In the genomic region with DNA sequence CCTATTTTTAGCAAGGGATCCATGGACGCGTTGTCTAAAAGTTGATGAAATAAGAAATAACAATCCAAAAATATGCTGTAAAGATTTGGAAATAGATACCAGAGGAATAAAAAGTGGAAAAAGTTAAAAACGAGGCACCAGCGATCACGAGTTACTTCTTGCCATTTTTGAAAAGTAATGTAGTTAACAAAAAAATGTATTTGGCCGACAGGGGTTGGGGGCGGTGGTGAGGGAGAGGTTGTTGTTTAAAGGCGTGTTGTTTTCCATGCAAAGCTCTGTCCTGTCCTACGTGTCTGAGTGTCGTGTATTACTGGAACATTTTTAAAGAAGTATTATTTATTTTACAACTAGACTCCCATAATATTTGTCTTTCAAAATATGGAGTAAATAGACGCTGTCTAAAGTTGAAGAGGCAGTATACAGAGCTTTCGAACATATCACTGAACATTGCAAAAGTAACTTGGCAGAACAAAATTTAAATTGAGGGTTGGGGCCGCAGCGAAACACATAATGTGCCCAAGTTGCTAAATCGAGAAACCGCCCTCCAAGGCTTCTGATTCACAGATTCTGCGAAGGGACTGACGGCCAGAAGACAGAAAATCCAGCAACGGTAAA, we compare ENCODE assay signal across 1 cellular context.
TF ChIP-seq lines count a peak whose summit lies in the region.

No MANE protein-coding gene starts in this region.

TF ChIP-seq in H1, 55 proteins besides CTCF, POLR2A, EP300 and RAD21:
- TF ChIP-seq RBBP5 (IDR thresholded peaks at IDR 0.05; ENCODE audit: borderline replicate concordance, low read depth, low read length): no peak
- TF ChIP-seq, protein P1, sequence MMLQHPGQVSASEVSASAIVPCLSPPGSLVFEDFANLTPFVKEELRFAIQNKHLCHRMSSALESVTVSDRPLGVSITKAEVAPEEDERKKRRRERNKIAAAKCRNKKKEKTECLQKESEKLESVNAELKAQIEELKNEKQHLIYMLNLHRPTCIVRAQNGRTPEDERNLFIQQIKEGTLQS (IDR thresholded peaks at IDR 0.05; ENCODE audit: insufficient read depth, low read depth, low read length): no peak
- TF ChIP-seq KDM1A (IDR thresholded peaks at IDR 0.05; ENCODE audit: borderline replicate concordance, low read length): no peak
- TF ChIP-seq KDM4A (IDR thresholded peaks at IDR 0.05; ENCODE audit: low read depth, low read length, severe bottlenecking): no peak
- no peak for TF ChIP-seq TBP (IDR thresholded peaks at IDR 0.05; ENCODE audit: low read depth, low read length)
- TF ChIP-seq SP1 (IDR thresholded peaks at IDR 0.05; ENCODE audit: low read depth, low read length): no peak
- TF ChIP-seq GTF2F1 (IDR thresholded peaks at IDR 0.05; ENCODE audit: borderline replicate concordance, low read depth, low read length): no peak
- no peak for TF ChIP-seq SAP30 (IDR thresholded peaks at IDR 0.05; ENCODE audit: insufficient read depth, insufficient replicate concordance, low read length)
